8 cellular contexts compared by ENCODE assay signal in genomic region chr22:42444060-42444904, GRCh38. TPM values are rescaled to one million over a fixed set of nuclear protein-coding genes. Genes with fewer than 3 reads are reported as not detected.
A peak's percentile ranks its signal among the peaks of the same experiment; 100 is the strongest.
DNase-seq lines count a peak whose midpoint lies in the region; ATAC-seq and FAIRE-seq lines count a peak whose summit lies in the region.

No MANE protein-coding gene starts in this region.

- no peak for ATAC-seq in GM19463 (IDR thresholded peaks at IDR 0.05; ENCODE audit: unreplicated experiment)

- H2BK12ac ChIP-seq in neuronal stem cell (ENCODE audit: low read length), result no peak overlapping the region

- H2BK15ac ChIP-seq in neuronal stem cell (ENCODE audit: low read length), result peak overlapping the region; percentile 80

- H3K4me1 ChIP-seq in neuronal stem cell (ENCODE audit: control insufficient read depth in 2 of 2, insufficient read depth in 1 of 2, low read depth in 1 of 2, low read length in 2 of 2), result peaks cover 5 to 6% of the 10 kb centered on the region in 2 donors
- H3K4me1 ChIP-seq in stomach smooth muscle (ENCODE audit: control insufficient read depth, insufficient read depth, low read length), result peaks cover 21% of the 10 kb centered on the region

- H3K14ac ChIP-seq in neuronal stem cell (ENCODE audit: low read length), result no peak overlapping the region

- H3K27me3 ChIP-seq in neuronal stem cell (ENCODE audit: control insufficient read depth in 3 of 3, insufficient read depth in 3 of 3, low read depth in 1 of 3, low read length in 3 of 3) (peaks cover 0 to 19% (median 0%) of the 10 kb centered on the region in 3 experiments), stomach smooth muscle (ENCODE audit: control insufficient read depth in 1 of 2, insufficient read depth in 2 of 2, low read length in 2 of 2) (no peaks in the 10 kb centered on the region)

- peak overlapping the region; percentile 77 for H3K4me2 ChIP-seq in neuronal stem cell (ENCODE audit: insufficient read depth, low read length, poor library complexity, severe bottlenecking)

- H3K9me3 ChIP-seq in KOPT-K1 (ENCODE audit: insufficient read depth, low read length, poor library complexity, severe bottlenecking) (no peaks in the 10 kb centered on the region), neuronal stem cell (replicated peaks in 1 of 2; ENCODE audit: control insufficient read depth in 2 of 2, insufficient read depth in 1 of 2, low read depth in 1 of 2, low read length in 2 of 2) (no peaks in the 10 kb centered on the region), stomach smooth muscle (ENCODE audit: control insufficient read depth in 2 of 2, low read length in 2 of 2) (peaks cover 0 to 2% of the 10 kb centered on the region in 2 donors)

- H3K27ac ChIP-seq in KOPT-K1 (ENCODE audit: low read depth, low read length, poor library complexity, severe bottlenecking), result peak overlapping the region; percentile 95
- no peak overlapping the region for H3K27ac ChIP-seq in neuronal stem cell (replicated peaks; ENCODE audit: low read length)
- H3K27ac ChIP-seq in stomach smooth muscle (ENCODE audit: low read length), result peak overlapping the region; percentile 70

- no peak overlapping the region for H3K23ac ChIP-seq in neuronal stem cell (ENCODE audit: low read depth, low read length, poor library complexity)

- WGBS in neuronal stem cell (ENCODE audit: extremely low coverage in 2 of 2, insufficient read length in 2 of 2, insufficient replicate concordance in 1 of 2), 2 donors, result no CpG with 5 or more reads among the region's 28 CpGs

- no peak overlapping the region for H3K9ac ChIP-seq in neuronal stem cell (ENCODE audit: low read depth, low read length, poor library complexity)
- peak overlapping the region; percentile 60 to 65 for H3K9ac ChIP-seq in stomach smooth muscle (ENCODE audit: low read length in 2 of 2)

- no peaks in the 10 kb centered on the region for H3K79me1 ChIP-seq in neuronal stem cell (ENCODE audit: low read depth, low read length)

- no peak overlapping the region for H4K8ac ChIP-seq in neuronal stem cell (ENCODE audit: low read depth, low read length)

- H2AK5ac ChIP-seq in neuronal stem cell (ENCODE audit: low read depth, low read length), result peak overlapping the region; percentile 31

- H2BK120ac ChIP-seq in neuronal stem cell (ENCODE audit: low read depth, low read length), result no peak overlapping the region

- H2BK5ac ChIP-seq in neuronal stem cell (ENCODE audit: low read length), result no peak overlapping the region

- H3K4ac ChIP-seq in neuronal stem cell (ENCODE audit: low read length), result no peak overlapping the region

- H3K18ac ChIP-seq in neuronal stem cell (ENCODE audit: low read length), result peak overlapping the region; percentile 68

- H3K4me3 ChIP-seq in neuronal stem cell (ENCODE audit: low read length in 2 of 2), result peak overlapping the region; percentile 38 to 68
- peak overlapping the region; percentile 78 to 81 for H3K4me3 ChIP-seq in stomach smooth muscle (ENCODE audit: low read length in 2 of 2)

- no peaks in the 10 kb centered on the region for H3K36me3 ChIP-seq in KOPT-K1 (ENCODE audit: insufficient read depth, low read length)
- H3K36me3 ChIP-seq in neuronal stem cell (replicated peaks in 1 of 2; ENCODE audit: control insufficient read depth in 2 of 2, insufficient read depth in 2 of 2, low read length in 2 of 2), result no peaks in the 10 kb centered on the region
- H3K36me3 ChIP-seq in stomach smooth muscle (ENCODE audit: control insufficient read depth in 2 of 2, insufficient read depth in 2 of 2, low read length in 2 of 2), result no peaks in the 10 kb centered on the region

- no peak for FAIRE-seq in frontal cortex (lab: Jason Lieb, UNC)

- no peak overlapping the region for H4K91ac ChIP-seq in neuronal stem cell (ENCODE audit: low read depth, low read length, poor library complexity)

- H2AFZ ChIP-seq in neuronal stem cell (ENCODE audit: low read length), result peak overlapping the region; percentile 88

- peak; percentile 53 for DNase-seq in DMS53 treated with DMSO at 0.1 percent for 48 hours (lab: John Stamatoyannopoulos, UW; ENCODE audit: unreplicated experiment)
- peak; percentile 57 for DNase-seq in SHP77 treated with DMSO at 0.1 percent for 48 hours (lab: John Stamatoyannopoulos, UW)
- DNase-seq in activated naive CD4-positive, alpha-beta T cell treated with Interleukin-2 at 50 U/mL for 16 hours, result peak; percentile 83
- DNase-seq in frontal cortex (ENCODE audit: low spot score in 2 of 2), result peak; percentile 72 to 83
- peak; percentile 89 for DNase-seq in neuronal stem cell (ENCODE audit: low spot score)

RNA-seq across cellular contexts. Expression of gene NFAM1, which starts 12.1 kb away (rescaled TPM):
- 0.82 TPM for total RNA-seq in frontal cortex
- polyA plus RNA-seq in neuronal stem cell (2013, experiment 1 of 2), result 0.13 TPM
- polyA plus RNA-seq in neuronal stem cell (2013, experiment 2 of 2), result 0.14 TPM
